In genomic region chr6:139699335-139699734, GRCh38 we compare ENCODE assay signal across 15 cellular contexts.
DNase-seq lines count a peak whose midpoint lies in the region; ATAC-seq and TF ChIP-seq lines count a peak whose summit lies in the region.
"Had no signal": no experiment of that assay in that cellular context is flagged by ENCODE, and none has a peak within 500 bp of the region (broad histone marks: within the 10 kb centered on the region; RNA-seq: fewer than 3 reads in every experiment).

No MANE protein-coding gene starts in this region.

- TF ChIP-seq CTCF in Panc1 (IDR thresholded peaks at IDR 0.05) = no peak
- TF ChIP-seq CTCF in fibroblast of the aortic adventitia (IDR thresholded peaks at IDR 0.05; ENCODE audit: insufficient read depth, low read length) = no peak
- TF ChIP-seq CTCF in psoas muscle (IDR thresholded peaks at IDR 0.05) = no peak
- TF ChIP-seq CTCF in esophagus muscularis mucosa (IDR thresholded peaks at IDR 0.05) = no peak
- no peak for TF ChIP-seq CTCF in A673 (conservative IDR thresholded peaks at IDR 0.05; ENCODE audit: low read depth, low read length)

- intact Hi-C loops in Panc1 (cut with micrococcal nuclease; ENCODE audit: unreplicated experiment) = no loop called here
- intact Hi-C loops in psoas muscle (cut with DNase I) = loop anchor here in 1 of 2 donors (10.0 kb wide), 1 partner anchor 455 kb away; no protein-coding TSS in a partner anchor
- intact Hi-C loops in esophagus muscularis mucosa (cut with DNase I) = no loop called here
- intact Hi-C loops in A673 (cut with micrococcal nuclease; ENCODE audit: unreplicated experiment) = no loop called here
- intact Hi-C loops in CD4-positive, alpha-beta memory T cell (cut with micrococcal nuclease) = no loop called here

- no peak for ATAC-seq in Panc1
- ATAC-seq in psoas muscle = peak in 3 of 4 donors; percentile 28 to 60 (median 37)
- no peak for ATAC-seq in GM19351 (IDR thresholded peaks at IDR 0.05; ENCODE audit: unreplicated experiment)
- ATAC-seq: activated CD4-positive, alpha-beta T cell treated with anti-CD3 and anti-CD28 coated beads for 36 hours; activated T-cell treated with anti-CD3 and anti-CD28 coated beads, Interleukin-2, amount 50 U/mL, for 72 hours had no signal

- TF ChIP-seq POLR2A in esophagus muscularis mucosa (IDR thresholded peaks at IDR 0.05; ENCODE audit: low read depth) = no peak

- peaks cover 10% of the 10 kb centered on the region; the same call in 1 of the 2 replicates for H3K9me3 ChIP-seq in Panc1 (ENCODE audit: control insufficient read depth, insufficient read depth, low read depth, low read length)
- no peaks in the 10 kb centered on the region for H3K9me3 ChIP-seq in psoas muscle
- H3K9me3 ChIP-seq in esophagus muscularis mucosa = no peaks in the 10 kb centered on the region
- no peaks in the 10 kb centered on the region for H3K9me3 ChIP-seq in A673 (ENCODE audit: low read depth, low read length, poor library complexity, severe bottlenecking)
- no peaks in the 10 kb centered on the region for H3K9me3 ChIP-seq in CD4-positive, alpha-beta memory T cell (ENCODE audit: control insufficient read depth in 1 of 2, low read length in 2 of 2)
- H3K9me3 ChIP-seq: mucosa of descending colon, stomach had no signal

- BruUV-seq in Panc1 (replicated peaks; lab: Mats Ljungman, UMichigan) (no TSS peak), A673 (replicated peaks; lab: Mats Ljungman, UMichigan) (no TSS peak)

- no peak overlapping the region for H3K4me3 Mint-ChIP-seq in CD4-positive, alpha-beta memory T cell
- H3K4me3 Mint-ChIP-seq: activated CD4-positive, alpha-beta T cell treated with anti-CD3 and anti-CD28 coated beads for 36 hours; activated T-cell treated with anti-CD3 and anti-CD28 coated beads, Interleukin-2, amount 50 U/mL, for 72 hours; brain had no signal

- CTCF ChIA-PET in Panc1 (lab: Charles Lee) (no interaction called here), A673 (lab: Charles Lee) (no interaction called here)
- CTCF ChIA-PET in CD4-positive, alpha-beta memory T cell (lab: Charles Lee; ENCODE audit: partially characterized antibody) = no interaction called here

- no peak overlapping the region for H3K27ac Mint-ChIP-seq in CD4-positive, alpha-beta memory T cell
- H3K27ac Mint-ChIP-seq: activated CD4-positive, alpha-beta T cell treated with anti-CD3 and anti-CD28 coated beads for 36 hours; activated T-cell treated with anti-CD3 and anti-CD28 coated beads, Interleukin-2, amount 50 U/mL, for 72 hours; brain had no signal

- no peaks in the 10 kb centered on the region for H3K36me3 Mint-ChIP-seq in CD4-positive, alpha-beta memory T cell
- H3K36me3 Mint-ChIP-seq: brain had no signal

- H3K27me3 ChIP-seq in Panc1 (ENCODE audit: control insufficient read depth, insufficient read depth, low read length) = no peaks in the 10 kb centered on the region
- H3K27me3 ChIP-seq in psoas muscle (ENCODE audit: insufficient read depth in 3 of 3, low read length in 2 of 3) = no peaks in the 10 kb centered on the region
- H3K27me3 ChIP-seq in esophagus muscularis mucosa = no peaks in the 10 kb centered on the region
- no peaks in the 10 kb centered on the region for H3K27me3 ChIP-seq in A673 (replicated peaks; ENCODE audit: insufficient read depth, low read depth, low read length, poor library complexity)
- H3K27me3 ChIP-seq in CD4-positive, alpha-beta memory T cell (ENCODE audit: insufficient read depth, low read length) = no peaks in the 10 kb centered on the region
- H3K27me3 ChIP-seq: stomach had no signal

- no peaks in the 10 kb centered on the region for H3K9me3 Mint-ChIP-seq in CD4-positive, alpha-beta memory T cell
- H3K9me3 Mint-ChIP-seq: activated T-cell treated with anti-CD3 and anti-CD28 coated beads, Interleukin-2, amount 50 U/mL, for 72 hours had no signal

- H3K4me1 ChIP-seq in Panc1 (ENCODE audit: control insufficient read depth, insufficient read depth, low read length) (no peaks in the 10 kb centered on the region; the same call in 1 of the 2 replicates), psoas muscle (peaks cover 4% of the 10 kb centered on the region), esophagus muscularis mucosa (peaks cover 0 to 11% (median 0%) of the 10 kb centered on the region in 4 donors), A673 (ENCODE audit: insufficient read depth, low read length, poor library complexity, severe bottlenecking) (no peaks in the 10 kb centered on the region)
- no peaks in the 10 kb centered on the region for H3K4me1 ChIP-seq in CD4-positive, alpha-beta memory T cell (ENCODE audit: insufficient read depth, low read length)

- no peak for TF ChIP-seq EP300 in esophagus muscularis mucosa (IDR thresholded peaks at IDR 0.05)

- DNase-seq in ELR (ENCODE audit: low read depth) = peak; percentile 14
- no peak for DNase-seq in Panc1 (ENCODE audit: low read depth, low spot score)
- peak; percentile 91 for DNase-seq in fibroblast of the aortic adventitia (ENCODE audit: low read depth)
- no peak for DNase-seq in psoas muscle
- DNase-seq in esophagus muscularis mucosa (ENCODE audit: extremely low spot score) = no peak
- no peak for DNase-seq in A673 (ENCODE audit: low spot score)
- DNase-seq in CD4-positive, alpha-beta memory T cell = no peak
- DNase-seq: activated CD4-positive, alpha-beta T cell treated with anti-CD3 and anti-CD28 coated beads for 36 hours; activated T-cell treated with anti-CD3 and anti-CD28 coated beads, Interleukin-2, amount 50 U/mL, for 72 hours; COR-L47; right cardiac atrium; stomach had no signal

- peaks cover 0 to 2% of the 10 kb centered on the region in 2 donors for H3K27me3 Mint-ChIP-seq in CD4-positive, alpha-beta memory T cell
- H3K27me3 Mint-ChIP-seq: brain had no signal

- POLR2A ChIA-PET in Panc1 (lab: Charles Lee) = no interaction called here
- POLR2A ChIA-PET in A673 (lab: Charles Lee; ENCODE audit: low non-redundant PET) = interaction anchor here (0.6 kb wide), 1 partner anchor 96 kb away, joined by 4 read pairs; no protein-coding TSS in a partner anchor
- POLR2A ChIA-PET in CD4-positive, alpha-beta memory T cell (lab: Charles Lee; ENCODE audit: partially characterized antibody) = no interaction called here

- H3K27ac ChIP-seq in Panc1 (ENCODE audit: low read length) (peak overlapping the region; percentile 63; the same call in 1 of the 2 replicates), psoas muscle (no peak overlapping the region), esophagus muscularis mucosa (replicated peaks in 1 of 4) (peak overlapping the region in 1 of 4 donors; percentile 44), A673 (ENCODE audit: low read depth, low read length, poor library complexity, severe bottlenecking) (no peak overlapping the region)
- H3K27ac ChIP-seq in CD4-positive, alpha-beta memory T cell (ENCODE audit: low read depth, low read length) = no peak overlapping the region

- in situ Hi-C loops in Panc1 (cut with HindIII; ENCODE audit: low pct_unique_long_range_greater_than_20kb, low sequenced_read_pairs) = no loop called here

- no peaks in the 10 kb centered on the region for H3K36me3 ChIP-seq in Panc1 (ENCODE audit: control insufficient read depth, insufficient read depth, low read length)
- H3K36me3 ChIP-seq in psoas muscle (ENCODE audit: insufficient read depth in 1 of 2, low read depth in 1 of 2) = no peaks in the 10 kb centered on the region
- no peaks in the 10 kb centered on the region for H3K36me3 ChIP-seq in esophagus muscularis mucosa
- no peaks in the 10 kb centered on the region for H3K36me3 ChIP-seq in A673 (ENCODE audit: insufficient read depth, low read length, poor library complexity, severe bottlenecking)
- no peaks in the 10 kb centered on the region for H3K36me3 ChIP-seq in CD4-positive, alpha-beta memory T cell (ENCODE audit: insufficient read depth, low read length)
- H3K36me3 ChIP-seq: stomach had no signal

- H3K4me1 Mint-ChIP-seq in CD4-positive, alpha-beta memory T cell = peaks cover 0 to 3% (median 0%) of the 10 kb centered on the region in 4 donors

- 23 to 59% (median 55%) methylated on average over 1 of the region's 1 CpG for WGBS in psoas muscle, 3 donors
- WGBS in esophagus muscularis mucosa = 79% methylated on average over 1 of the region's 1 CpG

- no peak overlapping the region for H3K4me3 ChIP-seq in Panc1 (ENCODE audit: low read depth in 2 of 2, low read length in 2 of 2)
- H3K4me3 ChIP-seq in fibroblast of the aortic adventitia (ENCODE audit: low read depth, low read length) = no peak overlapping the region
- H3K4me3 ChIP-seq in psoas muscle = no peak overlapping the region
- H3K4me3 ChIP-seq in esophagus muscularis mucosa = no peak overlapping the region
- no peak overlapping the region for H3K4me3 ChIP-seq in A673 (ENCODE audit: low read depth, low read length, poor library complexity, severe bottlenecking)
- no peak overlapping the region for H3K4me3 ChIP-seq in CD4-positive, alpha-beta memory T cell (ENCODE audit: low read length in 2 of 2)
- H3K4me3 ChIP-seq: mucosa of descending colon, stomach had no signal

Comparison
In these comparisons a context has a peak if more than half of its experiments do, and no peak if none do; other contexts are left out.
1. DNase-seq: peak in ELR (single experiment) and fibroblast of the aortic adventitia (single experiment); none in Panc1 (single experiment), psoas muscle (0 of 2), esophagus muscularis mucosa (single experiment), A673 (single experiment) and CD4-positive, alpha-beta memory T cell (0 of 5).
2. ATAC-seq: peak in psoas muscle (3 of 4); none in Panc1 (single experiment) and GM19351 (single experiment).